In genomic region chr19:11324079-11324661, GRCh38 we compare ENCODE assay signal across 8 cellular contexts. TPM values are rescaled to one million over a fixed set of nuclear protein-coding genes. Genes with fewer than 3 reads are reported as not detected.
DNase-seq lines count a peak whose midpoint lies in the region; ATAC-seq and TF ChIP-seq lines count a peak whose summit lies in the region.

No MANE protein-coding gene starts in this region.

- 91 to 94% methylated on average over 6 to 10 of the region's 10 CpGs for WGBS in endodermal cell (ENCODE audit: insufficient coverage in 1 of 2, insufficient read length in 1 of 2), 2 experiments

- ATAC-seq in T-helper 17 cell (peak; percentile 54), HG03045 (IDR thresholded peaks at IDR 0.05; ENCODE audit: unreplicated experiment) (no peak)

- peaks cover 13% of the 10 kb centered on the region for H3K9me3 Mint-ChIP-seq in endodermal cell

- peak overlapping the region; percentile 33 for H3K4me3 Mint-ChIP-seq in T-helper 17 cell
- no peak overlapping the region for H3K4me3 Mint-ChIP-seq in endodermal cell

- no peak for TF ChIP-seq CTCF in endodermal cell (conservative IDR thresholded peaks at IDR 0.05)

- peak overlapping the region; percentile 5 for H3K4me3 ChIP-seq in MG63
- no peak overlapping the region for H3K4me3 ChIP-seq in endodermal cell (ENCODE audit: low read length)
- no peak overlapping the region for H3K4me3 ChIP-seq in mucosa of rectum (ENCODE audit: low read length in 2 of 2)

- H3K27ac Mint-ChIP-seq in T-helper 17 cell, result peak overlapping the region; percentile 24
- no peak overlapping the region for H3K27ac Mint-ChIP-seq in endodermal cell

- peak overlapping the region; percentile 38 for H3K27ac ChIP-seq in endodermal cell (ENCODE audit: low read depth, low read length)
- H3K27ac ChIP-seq in mucosa of rectum (ENCODE audit: low read depth in 2 of 2, low read length in 2 of 2), result peak overlapping the region; percentile 59 to 67

- H3K9ac ChIP-seq in endodermal cell (ENCODE audit: extremely low read depth, low read length, poor library complexity, severe bottlenecking) (no peak overlapping the region), mucosa of rectum (ENCODE audit: low read depth in 1 of 2, low read length in 2 of 2) (peak overlapping the region in 1 of 2 donors; percentile 29)

- no peaks in the 10 kb centered on the region for H3K9me3 ChIP-seq in MG63
- H3K9me3 ChIP-seq in T-helper 17 cell (ENCODE audit: control insufficient read depth, low read length, poor library complexity, severe bottlenecking), result no peaks in the 10 kb centered on the region
- no peaks in the 10 kb centered on the region for H3K9me3 ChIP-seq in endodermal cell (ENCODE audit: control insufficient read depth, low read length)
- no peaks in the 10 kb centered on the region for H3K9me3 ChIP-seq in mucosa of rectum (ENCODE audit: control insufficient read depth in 2 of 2, low read length in 2 of 2)

- H3K36me3 Mint-ChIP-seq in T-helper 17 cell (ENCODE audit: low read depth) (no peaks in the 10 kb centered on the region), endodermal cell (ENCODE audit: low read depth) (peaks cover 21% of the 10 kb centered on the region)

- H3K4me1 ChIP-seq in endodermal cell (ENCODE audit: control insufficient read depth, insufficient read depth, low read length) (peaks cover 7% of the 10 kb centered on the region), mucosa of rectum (ENCODE audit: control insufficient read depth in 2 of 2, insufficient read depth in 2 of 2, low read length in 2 of 2) (peaks cover 13 to 15% of the 10 kb centered on the region in 2 donors)

- peaks cover 10% of the 10 kb centered on the region for H3K4me1 Mint-ChIP-seq in T-helper 17 cell
- H3K4me1 Mint-ChIP-seq in endodermal cell, result peaks cover 15% of the 10 kb centered on the region

- H3K27me3 Mint-ChIP-seq in T-helper 17 cell (peaks cover 14% of the 10 kb centered on the region), endodermal cell (ENCODE audit: insufficient read depth) (no peaks in the 10 kb centered on the region)

- H3K36me3 ChIP-seq in MG63 (no peaks in the 10 kb centered on the region), endodermal cell (ENCODE audit: control insufficient read depth, insufficient read depth, low read length) (peaks cover 3% of the 10 kb centered on the region), mucosa of rectum (ENCODE audit: control insufficient read depth in 2 of 2, insufficient read depth in 2 of 2, low read length in 2 of 2) (peaks cover 3 to 4% of the 10 kb centered on the region in 2 donors)

- no peaks in the 10 kb centered on the region; the same call in 1 of the 2 replicates for H3K27me3 ChIP-seq in MG63
- no peaks in the 10 kb centered on the region for H3K27me3 ChIP-seq in endodermal cell (ENCODE audit: control insufficient read depth, insufficient read depth, low read length, poor library complexity, severe bottlenecking)
- H3K27me3 ChIP-seq in mucosa of rectum (ENCODE audit: control insufficient read depth in 2 of 2, insufficient read depth in 2 of 2, low read length in 2 of 2), result no peaks in the 10 kb centered on the region

- peak; percentile 31 for DNase-seq in activated naive CD4-positive, alpha-beta T cell treated with Interleukin-2 at 50 U/mL for 16 hours
- no peak for DNase-seq in activated naive CD4-positive, alpha-beta T cell treated with anti-CD3 and anti-CD28 coated beads, Interleukin-2, amount 50 U/mL, for 16 hours
- DNase-seq in MG63 (peak; percentile 95), T-helper 17 cell (no peak), endodermal cell (no peak), ureter (ENCODE audit: low spot score) (peak; percentile 91)

RNA-seq across cellular contexts. Expression of gene RAB3D, which starts 15.3 kb away (rescaled TPM):
- total RNA-seq in MG63 (2014; rRNA removed; shearing (Covaris generic); ENCODE audit: low replicate concordance), result 2.3 and 3.1 TPM in 2 replicates
- total RNA-seq in T-helper 17 cell, result 1 to 10 TPM; 6.7 to 7.7 TPM
- 10 to 100 TPM; 37.2 to 43.2 TPM for total RNA-seq in endodermal cell
- 7.8 TPM for polyA plus RNA-seq in endodermal cell (2013, experiment 1 of 2)
- polyA plus RNA-seq in endodermal cell (2013, experiment 2 of 2), result 7.9 TPM
- total RNA-seq in ureter, result 58.1 TPM

RNA-seq across cellular contexts. Expression of gene TMEM205, which starts 21.9 kb away (rescaled TPM):
- total RNA-seq in MG63 (2014; rRNA removed; shearing (Covaris generic); ENCODE audit: low replicate concordance), result 139 and 195 TPM in 2 replicates
- total RNA-seq in T-helper 17 cell (10 to 100 TPM; 15.3 to 21.9 TPM), endodermal cell (10 to 100 TPM; 58.2 to 58.9 TPM), ureter (185 TPM)
- polyA plus RNA-seq in endodermal cell (2013, experiment 1 of 2), result 55.8 TPM
- polyA plus RNA-seq in endodermal cell (2013, experiment 2 of 2), result 52.7 TPM

RNA-seq across cellular contexts. Expression of gene CCDC159, which starts 22.1 kb away (rescaled TPM):
- 5.4 and 9.0 TPM in 2 replicates for total RNA-seq in MG63 (2014; rRNA removed; shearing (Covaris generic); ENCODE audit: low replicate concordance)
- total RNA-seq in T-helper 17 cell (10 to 100 TPM; 55.8 to 64.1 TPM), endodermal cell (10 to 100 TPM; 12.2 to 15.2 TPM), ureter (44.4 TPM)
- 16.9 TPM for polyA plus RNA-seq in endodermal cell (2013, experiment 1 of 2)
- 14.6 TPM for polyA plus RNA-seq in endodermal cell (2013, experiment 2 of 2)

RNA-seq across cellular contexts. Expression of gene TSPAN16, which starts 28.2 kb away (rescaled TPM):
- 1.0 TPM in 1 of 2 replicates, not detected in the other for total RNA-seq in MG63 (2014; rRNA removed; shearing (Covaris generic); ENCODE audit: low replicate concordance)
- not detected for total RNA-seq in T-helper 17 cell
- total RNA-seq in endodermal cell, result not detected
- not detected for polyA plus RNA-seq in endodermal cell (2013, experiment 1 of 2)
- not detected for polyA plus RNA-seq in endodermal cell (2013, experiment 2 of 2)
- not detected for total RNA-seq in ureter

RNA-seq across cellular contexts. Expression of gene PLPPR2, which starts 31.1 kb away (rescaled TPM):
- total RNA-seq in MG63 (2014; rRNA removed; shearing (Covaris generic); ENCODE audit: low replicate concordance), result 3.9 and 12.3 TPM in 2 replicates
- total RNA-seq in T-helper 17 cell (1 to 10 TPM; 7.1 to 7.5 TPM), endodermal cell (1 to 10 TPM; 3.1 to 6.8 TPM), ureter (25.5 TPM)
- 13.6 TPM for polyA plus RNA-seq in endodermal cell (2013, experiment 1 of 2)
- polyA plus RNA-seq in endodermal cell (2013, experiment 2 of 2), result 13.7 TPM

Comparison
In these comparisons a context has a peak if more than half of its experiments do, and no peak if none do; other contexts are left out.
1. DNase-seq: peak in activated naive CD4-positive, alpha-beta T cell treated with Interleukin-2 at 50 U/mL for 16 hours (single experiment), MG63 (single experiment) and ureter (single experiment); none in activated naive CD4-positive, alpha-beta T cell treated with anti-CD3 and anti-CD28 coated beads, Interleukin-2, amount 50 U/mL, for 16 hours (single experiment), T-helper 17 cell (0 of 3) and endodermal cell (single experiment).